Comparison of ENCODE assay signal across 10 cellular contexts in the genomic region with DNA sequence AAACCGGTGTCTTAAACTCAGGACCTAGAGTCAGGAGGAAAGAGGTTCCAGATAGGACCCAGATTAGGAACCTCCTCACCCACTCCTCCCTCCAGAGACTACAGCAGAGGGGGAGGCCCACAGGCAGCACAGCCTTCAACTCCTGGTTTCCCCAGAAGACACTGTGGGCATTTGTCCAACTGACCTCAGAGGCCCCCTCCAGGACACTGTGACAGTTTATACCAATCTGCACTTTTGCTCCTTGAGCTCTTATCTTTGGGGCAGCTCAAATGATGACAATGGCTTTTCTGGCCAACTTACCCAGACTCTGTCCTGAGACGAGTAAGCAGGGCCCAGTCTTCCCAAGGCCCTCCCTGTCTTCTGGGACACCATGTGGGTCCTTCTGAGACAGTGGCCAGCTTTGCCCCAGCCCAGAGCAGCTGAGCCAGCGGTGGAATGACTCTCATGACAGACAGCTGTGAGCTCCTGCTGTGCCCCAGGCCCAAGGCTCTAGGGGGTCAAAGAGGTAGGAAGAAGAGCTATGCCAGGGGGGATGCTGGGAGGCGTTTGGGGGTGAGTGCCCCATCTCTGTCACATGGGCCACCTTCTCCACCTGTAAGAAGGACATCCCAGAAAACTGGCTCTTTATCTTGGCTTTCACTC. TPM values are rescaled to one million over a fixed set of nuclear protein-coding genes. Genes with fewer than 3 reads are reported as not detected.
DNase-seq lines count a peak whose midpoint lies in the region; ATAC-seq and TF ChIP-seq lines count a peak whose summit lies in the region.
"Had no signal": no experiment of that assay in that cellular context is flagged by ENCODE, and none has a peak within 500 bp of the region (broad histone marks: within the 10 kb centered on the region; RNA-seq: fewer than 3 reads in every experiment).

No MANE protein-coding gene starts in this region.

- peak overlapping the region; percentile 39 for H3K9ac ChIP-seq in SU-DHL-6 (ENCODE audit: low read length)
- H3K9ac ChIP-seq in fibroblast of lung (ENCODE audit: insufficient read depth, low read length): no peak overlapping the region

- H3K27me3 ChIP-seq in SU-DHL-6 (ENCODE audit: low read length) (no peaks in the 10 kb centered on the region), fibroblast of lung (ENCODE audit: control insufficient read depth, insufficient read depth, low read length) (no peaks in the 10 kb centered on the region)

- no peak for DNase-seq in activated T-cell treated with anti-CD3 and anti-CD28 coated beads, Interleukin-2, amount 50 U/mL, for 4 hours
- DNase-seq in activated T-cell treated with anti-CD3 and anti-CD28 coated beads for 4 hours: no peak
- no peak for DNase-seq in fibroblast of lung (ENCODE audit: low read depth in 2 of 2)
- DNase-seq in stimulated activated effector memory CD8-positive, alpha-beta T cell treated with anti-CD3 and anti-CD28 coated beads, Interleukin-12 subunit alpha, Interleukin-12 subunit beta, amount 100 ng/mL, for 72 hours (ENCODE audit: low spot score in 2 of 2): no peak
- no peak for DNase-seq in RKO (ENCODE audit: low spot score)
- no peak for DNase-seq in effector CD8-positive, alpha-beta T cell (lab: John Stamatoyannopoulos, UW)
- no peak for DNase-seq in AG08396 (ENCODE audit: low spot score)
- DNase-seq: NCI-H226 had no signal

- H3K4me3 Mint-ChIP-seq in activated T-cell treated with anti-CD3 and anti-CD28 coated beads, Interleukin-2, amount 50 U/mL, for 4 hours: peak overlapping the region; percentile 69
- peak overlapping the region; percentile 58 for H3K4me3 Mint-ChIP-seq in stimulated activated effector memory CD8-positive, alpha-beta T cell treated with anti-CD3 and anti-CD28 coated beads, Interleukin-12 subunit alpha, Interleukin-12 subunit beta, amount 100 ng/mL, for 72 hours

- H3K9me3 ChIP-seq in SU-DHL-6 (ENCODE audit: insufficient read depth, low read length): no peaks in the 10 kb centered on the region
- no peaks in the 10 kb centered on the region for H3K9me3 ChIP-seq in fibroblast of lung (ENCODE audit: control insufficient read depth, insufficient read depth, low read depth, low read length)

- no peak for TF ChIP-seq CTCF in SU-DHL-6 (IDR thresholded peaks at IDR 0.05; ENCODE audit: insufficient read depth, low read length, poor library complexity, severe bottlenecking)
- TF ChIP-seq CTCF in fibroblast of lung (conservative IDR thresholded peaks at IDR 0.05 in 1 of 2, IDR thresholded peaks at IDR 0.05 in 1 of 2; ENCODE audit: low read depth in 1 of 2, low read length in 2 of 2): no peak

- H3K4me1 ChIP-seq in fibroblast of lung (ENCODE audit: control insufficient read depth, extremely low read depth, insufficient read depth, low read length): peaks cover 4% of the 10 kb centered on the region

- peak overlapping the region; percentile 65 for H3K27ac Mint-ChIP-seq in stimulated activated effector memory CD8-positive, alpha-beta T cell treated with anti-CD3 and anti-CD28 coated beads, Interleukin-12 subunit alpha, Interleukin-12 subunit beta, amount 100 ng/mL, for 72 hours

- H3K4me1 Mint-ChIP-seq in activated T-cell treated with anti-CD3 and anti-CD28 coated beads, Interleukin-2, amount 50 U/mL, for 4 hours (ENCODE audit: low read depth): peaks cover 26% of the 10 kb centered on the region
- peaks cover 51% of the 10 kb centered on the region for H3K4me1 Mint-ChIP-seq in stimulated activated effector memory CD8-positive, alpha-beta T cell treated with anti-CD3 and anti-CD28 coated beads, Interleukin-12 subunit alpha, Interleukin-12 subunit beta, amount 100 ng/mL, for 72 hours

- H3K36me3 Mint-ChIP-seq in activated T-cell treated with anti-CD3 and anti-CD28 coated beads, Interleukin-2, amount 50 U/mL, for 4 hours (ENCODE audit: insufficient read depth): peaks cover 2% of the 10 kb centered on the region
- peaks cover 23% of the 10 kb centered on the region for H3K36me3 Mint-ChIP-seq in stimulated activated effector memory CD8-positive, alpha-beta T cell treated with anti-CD3 and anti-CD28 coated beads, Interleukin-12 subunit alpha, Interleukin-12 subunit beta, amount 100 ng/mL, for 72 hours

- H3K36me3 ChIP-seq in SU-DHL-6 (ENCODE audit: low read length) (no peaks in the 10 kb centered on the region), fibroblast of lung (ENCODE audit: control insufficient read depth, insufficient read depth, low read length) (no peaks in the 10 kb centered on the region)

- peaks cover 36% of the 10 kb centered on the region for H3K27me3 Mint-ChIP-seq in activated T-cell treated with anti-CD3 and anti-CD28 coated beads, Interleukin-2, amount 50 U/mL, for 4 hours (ENCODE audit: low read depth)

- H3K79me2 ChIP-seq in SU-DHL-6 (ENCODE audit: insufficient read depth, low read length) (no peaks in the 10 kb centered on the region), fibroblast of lung (ENCODE audit: control insufficient read depth, insufficient read depth, low read length) (no peaks in the 10 kb centered on the region)

- peaks cover 3% of the 10 kb centered on the region for H3K9me3 Mint-ChIP-seq in activated T-cell treated with anti-CD3 and anti-CD28 coated beads, Interleukin-2, amount 50 U/mL, for 4 hours
- no peaks in the 10 kb centered on the region for H3K9me3 Mint-ChIP-seq in stimulated activated effector memory CD8-positive, alpha-beta T cell treated with anti-CD3 and anti-CD28 coated beads, Interleukin-12 subunit alpha, Interleukin-12 subunit beta, amount 100 ng/mL, for 72 hours

- ATAC-seq in activated T-cell treated with anti-CD3 and anti-CD28 coated beads, Interleukin-2, amount 50 U/mL, for 4 hours: no peak
- no peak for ATAC-seq in stimulated activated effector memory CD8-positive, alpha-beta T cell treated with anti-CD3 and anti-CD28 coated beads, Interleukin-12 subunit alpha, Interleukin-12 subunit beta, amount 100 ng/mL, for 72 hours
- ATAC-seq: left lobe of liver had no signal

- peak overlapping the region; percentile 88 for H3K4me2 ChIP-seq in SU-DHL-6 (ENCODE audit: low read depth, low read length, poor library complexity, severe bottlenecking)
- H3K4me2 ChIP-seq in fibroblast of lung (ENCODE audit: extremely low read depth, insufficient read depth, low read length): peak overlapping the region; percentile 76

- H3K27ac ChIP-seq in SU-DHL-6 (ENCODE audit: low read depth, low read length) (peak overlapping the region; percentile 69), fibroblast of lung (ENCODE audit: insufficient read depth, low read length) (peak overlapping the region; percentile 74)

- no peaks in the 10 kb centered on the region for H4K20me1 ChIP-seq in SU-DHL-6 (ENCODE audit: low read depth, low read length)
- H4K20me1 ChIP-seq in fibroblast of lung (ENCODE audit: control insufficient read depth, extremely low read depth, insufficient read depth, low read length): no peaks in the 10 kb centered on the region

- no peaks in the 10 kb centered on the region for H3K9me2 ChIP-seq in SU-DHL-6 (replicated peaks; ENCODE audit: insufficient read depth, low read length)

- H3K4me3 ChIP-seq in SU-DHL-6 (ENCODE audit: insufficient read depth, low read length, poor library complexity, severe bottlenecking): peak overlapping the region; percentile 56
- peak overlapping the region in 2 of 4 experiments; percentile 39 to 44 for H3K4me3 ChIP-seq in fibroblast of lung (replicated peaks in 1 of 4; ENCODE audit: control extremely low read depth in 1 of 4, insufficient read depth in 1 of 4, low read depth in 3 of 4, low read length in 4 of 4)

- peak overlapping the region; percentile 94 for H2AFZ ChIP-seq in SU-DHL-6 (ENCODE audit: low read depth, low read length, severe bottlenecking)
- peak overlapping the region; percentile 87 for H2AFZ ChIP-seq in fibroblast of lung (ENCODE audit: low read length)

- peaks cover 13% of the 10 kb centered on the region for H3F3A ChIP-seq in SU-DHL-6 (ENCODE audit: insufficient read depth)

RNA-seq across cellular contexts. Expression of a gene that starts 14.3 kb away (rescaled TPM):
- total RNA-seq in activated T-cell treated with anti-CD3 and anti-CD28 coated beads, Interleukin-2, amount 50 U/mL, for 4 hours: not detected
- total RNA-seq in fibroblast of lung: not detected in 2 replicates
- polyA plus RNA-seq in fibroblast of lung: not detected in 2 replicates
- polyA plus RNA-seq in fibroblast of lung (2012): not detected in 2 replicates
- polyA minus RNA-seq in fibroblast of lung (ENCODE audit: low replicate concordance): not detected in 2 replicates
- total RNA-seq: left lobe of liver had no signal

RNA-seq across cellular contexts. Expression of a gene that starts 30.7 kb away (rescaled TPM):
- total RNA-seq in activated T-cell treated with anti-CD3 and anti-CD28 coated beads, Interleukin-2, amount 50 U/mL, for 4 hours: not detected
- total RNA-seq in fibroblast of lung: not detected in 2 replicates
- not detected in 2 replicates for polyA plus RNA-seq in fibroblast of lung
- not detected in 2 replicates for polyA plus RNA-seq in fibroblast of lung (2012)
- polyA minus RNA-seq in fibroblast of lung (ENCODE audit: low replicate concordance): not detected in 2 replicates
- total RNA-seq: left lobe of liver had no signal

RNA-seq across cellular contexts. Expression of a gene that starts 43.3 kb away (rescaled TPM):
- 1 to 10 TPM in 1 of 3 donors, under 1 TPM in 2; 0.18 to 2.1 (median 0.99) TPM for total RNA-seq in activated T-cell treated with anti-CD3 and anti-CD28 coated beads, Interleukin-2, amount 50 U/mL, for 4 hours
- total RNA-seq in fibroblast of lung: 2.3 and 7.3 TPM in 2 replicates
- 4.7 and 6.9 TPM in 2 replicates for polyA plus RNA-seq in fibroblast of lung
- polyA plus RNA-seq in fibroblast of lung (2012): 6.2 and 7.8 TPM in 2 replicates
- polyA minus RNA-seq in fibroblast of lung (ENCODE audit: low replicate concordance): 0.55 and 1.9 TPM in 2 replicates
